In the genomic region with DNA sequence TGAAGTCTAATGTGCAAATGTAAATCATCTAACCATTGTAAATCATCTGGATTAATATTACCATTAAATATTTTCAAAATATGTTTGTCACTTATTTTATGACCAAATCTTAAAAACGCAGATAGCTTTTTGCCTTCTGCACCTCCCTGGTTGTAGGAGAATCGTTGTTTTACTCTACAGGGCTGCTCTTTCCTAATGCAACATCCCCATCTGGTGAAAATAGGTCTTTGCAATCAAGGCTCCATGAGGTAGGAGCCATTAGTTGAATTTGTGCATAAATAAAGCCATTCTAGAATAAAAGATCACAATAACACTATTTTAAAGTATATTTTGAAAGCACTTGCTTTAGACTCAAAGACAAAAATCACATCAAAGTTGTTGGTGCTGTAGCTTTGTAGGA, we compare ENCODE assay signal across 23 cellular contexts.
DNase-seq lines count a peak whose midpoint lies in the region; ATAC-seq and TF ChIP-seq lines count a peak whose summit lies in the region.
"Had no signal": no experiment of that assay in that cellular context is flagged by ENCODE, and none has a peak within 500 bp of the region (broad histone marks: within the 10 kb centered on the region; RNA-seq: fewer than 3 reads in every experiment).

No MANE protein-coding gene starts in this region.

- 0 out of 2 replicates have a peak, but pooled peaks cover 3% of the 10 kb centered on the region for H3K4me1 Mint-ChIP-seq in WTC11
- no peaks in the 10 kb centered on the region for H3K4me1 Mint-ChIP-seq in naive thymus-derived CD8-positive, alpha-beta T cell
- H3K4me1 Mint-ChIP-seq: CD14-positive monocyte had no signal

- no peak for TF ChIP-seq CTCF in WTC11 (IDR thresholded peaks at IDR 0.05)

- no peak overlapping the region for H3K27ac Mint-ChIP-seq in WTC11
- H3K27ac Mint-ChIP-seq in naive thymus-derived CD8-positive, alpha-beta T cell = no peak overlapping the region
- H3K27ac Mint-ChIP-seq: CD14-positive monocyte; natural killer cell treated with Interleukin-12 subunit alpha and Interleukin-12 subunit beta and Interleukin-15 and Interleukin-18, amount 100 ng/mL, for 72 hours; progenitor cell of endocrine pancreas; stimulated activated naive CD8-positive, alpha-beta T cell treated with anti-CD3 and anti-CD28 coated beads, Interleukin-15, Interleukin-2, amounts not matched to agents 100 ng/mL and 50 ng/mL, for 24 hours had no signal

- H3K9me3 Mint-ChIP-seq in WTC11 = peaks cover 34% of the 10 kb centered on the region
- peaks cover 0 to 17% (median 4%) of the 10 kb centered on the region in 9 donors for H3K9me3 Mint-ChIP-seq in naive thymus-derived CD8-positive, alpha-beta T cell
- H3K9me3 Mint-ChIP-seq: stimulated activated naive CD8-positive, alpha-beta T cell treated with anti-CD3 and anti-CD28 coated beads, Interleukin-15, Interleukin-2, amounts not matched to agents 100 ng/mL and 50 ng/mL, for 24 hours had no signal

- CTCF ChIA-PET in WTC11 (lab: Charles Lee) = interaction anchor here (0.6 to 1.3 kb wide), 3 partner anchors 69 to 778 kb away, joined by 3 read pairs; no protein-coding TSS in a partner anchor

- H3K4me3 Mint-ChIP-seq in WTC11 = no peak overlapping the region
- no peak overlapping the region for H3K4me3 Mint-ChIP-seq in naive thymus-derived CD8-positive, alpha-beta T cell
- H3K4me3 Mint-ChIP-seq: CD14-positive monocyte; natural killer cell treated with Interleukin-12 subunit alpha and Interleukin-12 subunit beta and Interleukin-15 and Interleukin-18, amount 100 ng/mL, for 72 hours; stimulated activated naive CD8-positive, alpha-beta T cell treated with anti-CD3 and anti-CD28 coated beads, Interleukin-15, Interleukin-2, amounts not matched to agents 100 ng/mL and 50 ng/mL, for 24 hours had no signal

- no peaks in the 10 kb centered on the region for H3K27me3 Mint-ChIP-seq in WTC11 (ENCODE audit: low read depth)
- no peaks in the 10 kb centered on the region for H3K27me3 Mint-ChIP-seq in naive thymus-derived CD8-positive, alpha-beta T cell
- H3K27me3 Mint-ChIP-seq: natural killer cell treated with Interleukin-12 subunit alpha and Interleukin-12 subunit beta and Interleukin-15 and Interleukin-18, amount 100 ng/mL, for 72 hours; progenitor cell of endocrine pancreas; stimulated activated naive CD8-positive, alpha-beta T cell treated with anti-CD3 and anti-CD28 coated beads, Interleukin-15, Interleukin-2, amounts not matched to agents 100 ng/mL and 50 ng/mL, for 24 hours had no signal

- POLR2A ChIA-PET in WTC11 (lab: Charles Lee) = no interaction called here
- POLR2A ChIA-PET in naive thymus-derived CD8-positive, alpha-beta T cell (lab: Charles Lee) = no interaction called here

- ATAC-seq in WTC11 = peak; percentile 80
- no peak for ATAC-seq in naive thymus-derived CD8-positive, alpha-beta T cell
- ATAC-seq: A549; natural killer cell treated with Interleukin-12 subunit alpha and Interleukin-12 subunit beta and Interleukin-15 and Interleukin-18, amount 100 ng/mL, for 72 hours; Right ventricle myocardium inferior had no signal

- DNase-seq in NCI-H82 (lab: John Stamatoyannopoulos, UW) (peak; percentile 4), NCI-H82 treated with DMSO at 0.1 percent for 48 hours (lab: John Stamatoyannopoulos, UW; ENCODE audit: unreplicated experiment) (no peak), WTC11 (ENCODE audit: low spot score) (no peak), globus pallidus (ENCODE audit: low spot score) (peak; percentile 53), stromal cell of bone marrow (ENCODE audit: low read depth) (peak; percentile 2), A172 (ENCODE audit: low spot score) (no peak), UCSD-AML1 (lab: John Stamatoyannopoulos, UW; ENCODE audit: unreplicated experiment) (no peak)
- no peak for DNase-seq in naive thymus-derived CD8-positive, alpha-beta T cell
- DNase-seq: activated naive CD4-positive, alpha-beta T cell; activated T-cell treated with anti-CD3 and anti-CD28 coated beads for 4 hours; amniotic stem cell; DMS153; effector memory CD4-positive, alpha-beta T cell; kidney; mammary epithelial cell; MV-4-11; NCI-H187 had no signal

- peaks cover 23% of the 10 kb centered on the region for H3K36me3 Mint-ChIP-seq in WTC11
- peaks cover 0 to 3% (median 0%) of the 10 kb centered on the region in 3 donors for H3K36me3 Mint-ChIP-seq in naive thymus-derived CD8-positive, alpha-beta T cell
- H3K36me3 Mint-ChIP-seq: CD14-positive monocyte; natural killer cell treated with Interleukin-12 subunit alpha and Interleukin-12 subunit beta and Interleukin-15 and Interleukin-18, amount 100 ng/mL, for 72 hours had no signal

TF ChIP-seq in WTC11, 78 proteins besides CTCF, POLR2A, EP300 and RAD21 (continues in another document):
- TF ChIP-seq, protein P1, sequence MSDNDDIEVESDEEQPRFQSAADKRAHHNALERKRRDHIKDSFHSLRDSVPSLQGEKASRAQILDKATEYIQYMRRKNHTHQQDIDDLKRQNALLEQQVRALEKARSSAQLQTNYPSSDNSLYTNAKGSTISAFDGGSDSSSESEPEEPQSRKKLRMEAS (CRISPR knock-in tag; IDR thresholded peaks at IDR 0.05) = no peak
- no peak for TF ChIP-seq ETV6 (CRISPR knock-in tag; IDR thresholded peaks at IDR 0.05)
- no peak for TF ChIP-seq MYBL2 (CRISPR knock-in tag; IDR thresholded peaks at IDR 0.05)
- TF ChIP-seq CREB1 (CRISPR knock-in tag; IDR thresholded peaks at IDR 0.05) = no peak
- no peak for TF ChIP-seq ZNF263 (CRISPR knock-in tag; IDR thresholded peaks at IDR 0.05; ENCODE audit: low read depth)
- TF ChIP-seq NR2C2 (CRISPR knock-in tag; IDR thresholded peaks at IDR 0.05) = no peak
- TF ChIP-seq RELA (CRISPR knock-in tag; IDR thresholded peaks at IDR 0.05; ENCODE audit: borderline replicate concordance) = no peak
- TF ChIP-seq, protein P2, sequence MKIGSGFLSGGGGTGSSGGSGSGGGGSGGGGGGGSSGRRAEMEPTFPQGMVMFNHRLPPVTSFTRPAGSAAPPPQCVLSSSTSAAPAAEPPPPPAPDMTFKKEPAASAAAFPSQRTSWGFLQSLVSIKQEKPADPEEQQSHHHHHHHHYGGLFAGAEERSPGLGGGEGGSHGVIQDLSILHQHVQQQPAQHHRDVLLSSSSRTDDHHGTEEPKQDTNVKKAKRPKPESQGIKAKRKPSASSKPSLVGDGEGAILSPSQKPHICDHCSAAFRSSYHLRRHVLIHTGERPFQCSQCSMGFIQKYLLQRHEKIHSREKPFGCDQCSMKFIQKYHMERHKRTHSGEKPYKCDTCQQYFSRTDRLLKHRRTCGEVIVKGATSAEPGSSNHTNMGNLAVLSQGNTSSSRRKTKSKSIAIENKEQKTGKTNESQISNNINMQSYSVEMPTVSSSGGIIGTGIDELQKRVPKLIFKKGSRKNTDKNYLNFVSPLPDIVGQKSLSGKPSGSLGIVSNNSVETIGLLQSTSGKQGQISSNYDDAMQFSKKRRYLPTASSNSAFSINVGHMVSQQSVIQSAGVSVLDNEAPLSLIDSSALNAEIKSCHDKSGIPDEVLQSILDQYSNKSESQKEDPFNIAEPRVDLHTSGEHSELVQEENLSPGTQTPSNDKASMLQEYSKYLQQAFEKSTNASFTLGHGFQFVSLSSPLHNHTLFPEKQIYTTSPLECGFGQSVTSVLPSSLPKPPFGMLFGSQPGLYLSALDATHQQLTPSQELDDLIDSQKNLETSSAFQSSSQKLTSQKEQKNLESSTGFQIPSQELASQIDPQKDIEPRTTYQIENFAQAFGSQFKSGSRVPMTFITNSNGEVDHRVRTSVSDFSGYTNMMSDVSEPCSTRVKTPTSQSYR (CRISPR knock-in tag; IDR thresholded peaks at IDR 0.05) = no peak
- TF ChIP-seq, protein P3, sequence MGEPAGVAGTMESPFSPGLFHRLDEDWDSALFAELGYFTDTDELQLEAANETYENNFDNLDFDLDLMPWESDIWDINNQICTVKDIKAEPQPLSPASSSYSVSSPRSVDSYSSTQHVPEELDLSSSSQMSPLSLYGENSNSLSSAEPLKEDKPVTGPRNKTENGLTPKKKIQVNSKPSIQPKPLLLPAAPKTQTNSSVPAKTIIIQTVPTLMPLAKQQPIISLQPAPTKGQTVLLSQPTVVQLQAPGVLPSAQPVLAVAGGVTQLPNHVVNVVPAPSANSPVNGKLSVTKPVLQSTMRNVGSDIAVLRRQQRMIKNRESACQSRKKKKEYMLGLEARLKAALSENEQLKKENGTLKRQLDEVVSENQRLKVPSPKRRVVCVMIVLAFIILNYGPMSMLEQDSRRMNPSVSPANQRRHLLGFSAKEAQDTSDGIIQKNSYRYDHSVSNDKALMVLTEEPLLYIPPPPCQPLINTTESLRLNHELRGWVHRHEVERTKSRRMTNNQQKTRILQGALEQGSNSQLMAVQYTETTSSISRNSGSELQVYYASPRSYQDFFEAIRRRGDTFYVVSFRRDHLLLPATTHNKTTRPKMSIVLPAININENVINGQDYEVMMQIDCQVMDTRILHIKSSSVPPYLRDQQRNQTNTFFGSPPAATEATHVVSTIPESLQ (CRISPR knock-in tag; IDR thresholded peaks at IDR 0.05) = no peak
- TF ChIP-seq ZNF416 (CRISPR knock-in tag; IDR thresholded peaks at IDR 0.05) = no peak
- no peak for TF ChIP-seq ATF1 (CRISPR knock-in tag; IDR thresholded peaks at IDR 0.05)
- no peak for TF ChIP-seq JUN (CRISPR knock-in tag; IDR thresholded peaks at IDR 0.05)
- TF ChIP-seq, protein P4, sequence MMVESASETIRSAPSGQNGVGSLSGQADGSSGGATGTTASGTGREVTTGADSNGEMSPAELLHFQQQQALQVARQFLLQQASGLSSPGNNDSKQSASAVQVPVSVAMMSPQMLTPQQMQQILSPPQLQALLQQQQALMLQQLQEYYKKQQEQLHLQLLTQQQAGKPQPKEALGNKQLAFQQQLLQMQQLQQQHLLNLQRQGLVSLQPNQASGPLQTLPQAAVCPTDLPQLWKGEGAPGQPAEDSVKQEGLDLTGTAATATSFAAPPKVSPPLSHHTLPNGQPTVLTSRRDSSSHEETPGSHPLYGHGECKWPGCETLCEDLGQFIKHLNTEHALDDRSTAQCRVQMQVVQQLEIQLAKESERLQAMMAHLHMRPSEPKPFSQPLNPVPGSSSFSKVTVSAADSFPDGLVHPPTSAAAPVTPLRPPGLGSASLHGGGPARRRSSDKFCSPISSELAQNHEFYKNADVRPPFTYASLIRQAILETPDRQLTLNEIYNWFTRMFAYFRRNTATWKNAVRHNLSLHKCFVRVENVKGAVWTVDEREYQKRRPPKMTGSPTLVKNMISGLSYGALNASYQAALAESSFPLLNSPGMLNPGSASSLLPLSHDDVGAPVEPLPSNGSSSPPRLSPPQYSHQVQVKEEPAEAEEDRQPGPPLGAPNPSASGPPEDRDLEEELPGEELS (CRISPR knock-in tag; IDR thresholded peaks at IDR 0.05) = no peak
- TF ChIP-seq, protein P5, sequence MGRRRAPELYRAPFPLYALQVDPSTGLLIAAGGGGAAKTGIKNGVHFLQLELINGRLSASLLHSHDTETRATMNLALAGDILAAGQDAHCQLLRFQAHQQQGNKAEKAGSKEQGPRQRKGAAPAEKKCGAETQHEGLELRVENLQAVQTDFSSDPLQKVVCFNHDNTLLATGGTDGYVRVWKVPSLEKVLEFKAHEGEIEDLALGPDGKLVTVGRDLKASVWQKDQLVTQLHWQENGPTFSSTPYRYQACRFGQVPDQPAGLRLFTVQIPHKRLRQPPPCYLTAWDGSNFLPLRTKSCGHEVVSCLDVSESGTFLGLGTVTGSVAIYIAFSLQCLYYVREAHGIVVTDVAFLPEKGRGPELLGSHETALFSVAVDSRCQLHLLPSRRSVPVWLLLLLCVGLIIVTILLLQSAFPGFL (CRISPR knock-in tag; IDR thresholded peaks at IDR 0.05; ENCODE audit: borderline replicate concordance) = no peak

Comparison
In these comparisons a context has a peak if more than half of its experiments do, and no peak if none do; other contexts are left out.
1. DNase-seq: peak in NCI-H82 (single experiment), globus pallidus (single experiment) and stromal cell of bone marrow (single experiment); none in NCI-H82 treated with DMSO at 0.1 percent for 48 hours (single experiment), WTC11 (single experiment), A172 (single experiment), naive thymus-derived CD8-positive, alpha-beta T cell (0 of 10) and UCSD-AML1 (single experiment).